In the genomic region with DNA sequence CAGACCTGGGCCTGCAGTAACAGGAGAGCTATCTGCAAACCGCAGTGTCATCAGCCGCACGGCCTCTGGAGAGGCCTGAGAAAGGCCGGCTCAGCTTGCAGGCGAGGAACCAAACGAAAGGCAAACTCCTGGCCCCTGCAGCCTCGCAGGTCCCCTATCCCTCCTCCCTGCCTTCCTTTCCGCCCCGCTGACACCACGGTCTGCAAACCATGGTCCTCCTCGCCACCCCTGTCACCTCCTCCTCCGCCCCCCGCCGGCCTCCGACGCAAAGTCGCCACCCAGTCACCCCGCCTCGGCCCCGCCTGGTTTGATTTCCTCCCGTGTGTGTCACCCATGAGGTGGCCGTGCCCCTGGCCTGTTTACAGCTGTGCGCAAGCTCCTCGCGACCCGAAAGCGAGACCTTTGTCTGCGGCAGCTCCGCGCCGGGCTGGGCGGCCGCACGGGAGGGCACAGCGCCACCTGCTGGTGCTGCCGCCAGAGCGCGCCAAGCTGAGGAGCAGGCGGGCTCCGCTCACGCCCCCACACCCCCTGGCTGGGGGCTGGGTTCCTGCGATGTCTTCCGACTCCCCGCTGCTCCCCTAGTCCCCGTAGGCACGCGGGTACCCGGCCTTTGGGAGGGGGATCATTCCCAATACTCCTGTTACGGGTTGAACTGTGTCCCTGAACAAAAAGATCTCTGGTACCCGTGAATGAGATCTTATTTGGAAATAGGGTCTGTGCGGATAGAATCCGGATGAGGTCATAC, we compare ENCODE assay signal across 1 cellular context.
TF ChIP-seq lines count a peak whose summit lies in the region.

No MANE protein-coding gene starts in this region.

TF ChIP-seq in HepG2, 621 proteins besides CTCF, POLR2A, EP300 and RAD21 (continued from another document and continues in another):
- TF ChIP-seq, protein P1, sequence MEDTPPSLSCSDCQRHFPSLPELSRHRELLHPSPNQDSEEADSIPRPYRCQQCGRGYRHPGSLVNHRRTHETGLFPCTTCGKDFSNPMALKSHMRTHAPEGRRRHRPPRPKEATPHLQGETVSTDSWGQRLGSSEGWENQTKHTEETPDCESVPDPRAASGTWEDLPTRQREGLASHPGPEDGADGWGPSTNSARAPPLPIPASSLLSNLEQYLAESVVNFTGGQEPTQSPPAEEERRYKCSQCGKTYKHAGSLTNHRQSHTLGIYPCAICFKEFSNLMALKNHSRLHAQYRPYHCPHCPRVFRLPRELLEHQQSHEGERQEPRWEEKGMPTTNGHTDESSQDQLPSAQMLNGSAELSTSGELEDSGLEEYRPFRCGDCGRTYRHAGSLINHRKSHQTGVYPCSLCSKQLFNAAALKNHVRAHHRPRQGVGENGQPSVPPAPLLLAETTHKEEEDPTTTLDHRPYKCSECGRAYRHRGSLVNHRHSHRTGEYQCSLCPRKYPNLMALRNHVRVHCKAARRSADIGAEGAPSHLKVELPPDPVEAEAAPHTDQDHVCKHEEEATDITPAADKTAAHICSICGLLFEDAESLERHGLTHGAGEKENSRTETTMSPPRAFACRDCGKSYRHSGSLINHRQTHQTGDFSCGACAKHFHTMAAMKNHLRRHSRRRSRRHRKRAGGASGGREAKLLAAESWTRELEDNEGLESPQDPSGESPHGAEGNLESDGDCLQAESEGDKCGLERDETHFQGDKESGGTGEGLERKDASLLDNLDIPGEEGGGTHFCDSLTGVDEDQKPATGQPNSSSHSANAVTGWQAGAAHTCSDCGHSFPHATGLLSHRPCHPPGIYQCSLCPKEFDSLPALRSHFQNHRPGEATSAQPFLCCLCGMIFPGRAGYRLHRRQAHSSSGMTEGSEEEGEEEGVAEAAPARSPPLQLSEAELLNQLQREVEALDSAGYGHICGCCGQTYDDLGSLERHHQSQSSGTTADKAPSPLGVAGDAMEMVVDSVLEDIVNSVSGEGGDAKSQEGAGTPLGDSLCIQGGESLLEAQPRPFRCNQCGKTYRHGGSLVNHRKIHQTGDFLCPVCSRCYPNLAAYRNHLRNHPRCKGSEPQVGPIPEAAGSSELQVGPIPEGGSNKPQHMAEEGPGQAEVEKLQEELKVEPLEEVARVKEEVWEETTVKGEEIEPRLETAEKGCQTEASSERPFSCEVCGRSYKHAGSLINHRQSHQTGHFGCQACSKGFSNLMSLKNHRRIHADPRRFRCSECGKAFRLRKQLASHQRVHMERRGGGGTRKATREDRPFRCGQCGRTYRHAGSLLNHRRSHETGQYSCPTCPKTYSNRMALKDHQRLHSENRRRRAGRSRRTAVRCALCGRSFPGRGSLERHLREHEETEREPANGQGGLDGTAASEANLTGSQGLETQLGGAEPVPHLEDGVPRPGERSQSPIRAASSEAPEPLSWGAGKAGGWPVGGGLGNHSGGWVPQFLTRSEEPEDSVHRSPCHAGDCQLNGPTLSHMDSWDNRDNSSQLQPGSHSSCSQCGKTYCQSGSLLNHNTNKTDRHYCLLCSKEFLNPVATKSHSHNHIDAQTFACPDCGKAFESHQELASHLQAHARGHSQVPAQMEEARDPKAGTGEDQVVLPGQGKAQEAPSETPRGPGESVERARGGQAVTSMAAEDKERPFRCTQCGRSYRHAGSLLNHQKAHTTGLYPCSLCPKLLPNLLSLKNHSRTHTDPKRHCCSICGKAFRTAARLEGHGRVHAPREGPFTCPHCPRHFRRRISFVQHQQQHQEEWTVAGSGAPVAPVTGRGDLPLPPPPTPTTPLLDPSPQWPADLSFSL (CRISPR knock-in tag; IDR thresholded peaks at IDR 0.05), result no peak
- TF ChIP-seq ZKSCAN5 (CRISPR knock-in tag; IDR thresholded peaks at IDR 0.05) (0 out of 2 replicates have a peak, but pooled peaks have one; percentile 28), LCORL (IDR thresholded peaks at IDR 0.05) (no peak), LCORL (CRISPR knock-in tag; IDR thresholded peaks at IDR 0.05) (peak; percentile 87), HOXA9 (CRISPR knock-in tag; IDR thresholded peaks at IDR 0.05; ENCODE audit: borderline replicate concordance) (no peak), KDM4B (CRISPR knock-in tag; IDR thresholded peaks at IDR 0.05) (0 out of 2 replicates have a peak, but pooled peaks have one; percentile 51), ZNF749 (CRISPR knock-in tag; IDR thresholded peaks at IDR 0.05; ENCODE audit: borderline replicate concordance) (no peak), ZNF180 (CRISPR knock-in tag; IDR thresholded peaks at IDR 0.05; ENCODE audit: borderline replicate concordance, low read depth) (no peak), ARNTL (CRISPR knock-in tag; IDR thresholded peaks at IDR 0.05) (peak; percentile 41; the same call in 1 of the 2 replicates), PRMT3 (CRISPR knock-in tag; IDR thresholded peaks at IDR 0.05; ENCODE audit: borderline replicate concordance, low read depth) (no peak), HES4 (CRISPR knock-in tag; IDR thresholded peaks at IDR 0.05; ENCODE audit: borderline replicate concordance) (no peak), BORCS8-MEF2B (CRISPR knock-in tag; IDR thresholded peaks at IDR 0.05) (no peak), XBP1 (CRISPR knock-in tag; IDR thresholded peaks at IDR 0.05) (no peak), ZNF768 (CRISPR knock-in tag; IDR thresholded peaks at IDR 0.05) (peak; percentile 74; the same call in 1 of the 2 replicates), PITX1 (CRISPR knock-in tag; IDR thresholded peaks at IDR 0.05) (peak; percentile 64; the same call in 1 of the 2 replicates), ZEB1 (IDR thresholded peaks at IDR 0.05; ENCODE audit: insufficient replicate concordance, low read depth) (no peak), ZNF850 (CRISPR knock-in tag; conservative IDR thresholded peaks at IDR 0.05) (0 out of 2 replicates have a peak, but pooled peaks have one; percentile 40), CBX5 (CRISPR knock-in tag; IDR thresholded peaks at IDR 0.05; ENCODE audit: borderline replicate concordance) (no peak), ZNF891 (CRISPR knock-in tag; IDR thresholded peaks at IDR 0.05) (no peak), ZNF318 (CRISPR knock-in tag; IDR thresholded peaks at IDR 0.05) (no peak), ZSCAN21 (CRISPR knock-in tag; IDR thresholded peaks at IDR 0.05; ENCODE audit: borderline replicate concordance) (peak; percentile 66; the same call in 1 of the 2 replicates), ZNF597 (CRISPR knock-in tag; IDR thresholded peaks at IDR 0.05) (no peak), KDM6A (CRISPR knock-in tag; IDR thresholded peaks at IDR 0.05; ENCODE audit: low read depth) (no peak), PCBP2 (optimal IDR thresholded peaks at IDR 0.05; ENCODE audit: low read depth, low read length, poor library complexity, severe bottlenecking) (no peak), IKZF4 (CRISPR knock-in tag; IDR thresholded peaks at IDR 0.05; ENCODE audit: borderline replicate concordance, low read depth, not compliant biosample characterization) (no peak)
- TF ChIP-seq, protein P2, sequence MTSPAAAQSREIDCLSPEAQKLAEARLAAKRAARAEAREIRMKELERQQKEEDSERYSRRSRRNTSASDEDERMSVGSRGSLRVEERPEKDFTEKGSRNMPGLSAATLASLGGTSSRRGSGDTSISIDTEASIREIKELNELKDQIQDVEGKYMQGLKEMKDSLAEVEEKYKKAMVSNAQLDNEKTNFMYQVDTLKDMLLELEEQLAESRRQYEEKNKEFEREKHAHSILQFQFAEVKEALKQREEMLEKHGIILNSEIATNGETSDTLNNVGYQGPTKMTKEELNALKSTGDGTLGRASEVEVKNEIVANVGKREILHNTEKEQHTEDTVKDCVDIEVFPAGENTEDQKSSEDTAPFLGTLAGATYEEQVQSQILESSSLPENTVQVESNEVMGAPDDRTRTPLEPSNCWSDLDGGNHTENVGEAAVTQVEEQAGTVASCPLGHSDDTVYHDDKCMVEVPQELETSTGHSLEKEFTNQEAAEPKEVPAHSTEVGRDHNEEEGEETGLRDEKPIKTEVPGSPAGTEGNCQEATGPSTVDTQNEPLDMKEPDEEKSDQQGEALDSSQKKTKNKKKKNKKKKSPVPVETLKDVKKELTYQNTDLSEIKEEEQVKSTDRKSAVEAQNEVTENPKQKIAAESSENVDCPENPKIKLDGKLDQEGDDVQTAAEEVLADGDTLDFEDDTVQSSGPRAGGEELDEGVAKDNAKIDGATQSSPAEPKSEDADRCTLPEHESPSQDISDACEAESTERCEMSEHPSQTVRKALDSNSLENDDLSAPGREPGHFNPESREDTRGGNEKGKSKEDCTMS (CRISPR knock-in tag; conservative IDR thresholded peaks at IDR 0.05), result no peak
- TF ChIP-seq, protein P3, sequence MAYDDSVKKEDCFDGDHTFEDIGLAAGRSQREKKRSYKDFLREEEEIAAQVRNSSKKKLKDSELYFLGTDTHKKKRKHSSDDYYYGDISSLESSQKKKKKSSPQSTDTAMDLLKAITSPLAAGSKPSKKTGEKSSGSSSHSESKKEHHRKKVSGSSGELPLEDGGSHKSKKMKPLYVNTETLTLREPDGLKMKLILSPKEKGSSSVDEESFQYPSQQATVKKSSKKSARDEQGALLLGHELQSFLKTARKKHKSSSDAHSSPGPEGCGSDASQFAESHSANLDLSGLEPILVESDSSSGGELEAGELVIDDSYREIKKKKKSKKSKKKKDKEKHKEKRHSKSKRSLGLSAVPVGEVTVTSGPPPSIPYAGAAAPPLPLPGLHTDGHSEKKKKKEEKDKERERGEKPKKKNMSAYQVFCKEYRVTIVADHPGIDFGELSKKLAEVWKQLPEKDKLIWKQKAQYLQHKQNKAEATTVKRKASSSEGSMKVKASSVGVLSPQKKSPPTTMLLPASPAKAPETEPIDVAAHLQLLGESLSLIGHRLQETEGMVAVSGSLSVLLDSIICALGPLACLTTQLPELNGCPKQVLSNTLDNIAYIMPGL (CRISPR knock-in tag; IDR thresholded peaks at IDR 0.05; ENCODE audit: borderline replicate concordance in 1 of 2, low read depth in 1 of 2), result peak; percentile 91 to 93
- TF ChIP-seq, protein P4, sequence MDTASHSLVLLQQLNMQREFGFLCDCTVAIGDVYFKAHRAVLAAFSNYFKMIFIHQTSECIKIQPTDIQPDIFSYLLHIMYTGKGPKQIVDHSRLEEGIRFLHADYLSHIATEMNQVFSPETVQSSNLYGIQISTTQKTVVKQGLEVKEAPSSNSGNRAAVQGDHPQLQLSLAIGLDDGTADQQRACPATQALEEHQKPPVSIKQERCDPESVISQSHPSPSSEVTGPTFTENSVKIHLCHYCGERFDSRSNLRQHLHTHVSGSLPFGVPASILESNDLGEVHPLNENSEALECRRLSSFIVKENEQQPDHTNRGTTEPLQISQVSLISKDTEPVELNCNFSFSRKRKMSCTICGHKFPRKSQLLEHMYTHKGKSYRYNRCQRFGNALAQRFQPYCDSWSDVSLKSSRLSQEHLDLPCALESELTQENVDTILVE (CRISPR knock-in tag; IDR thresholded peaks at IDR 0.05), result peak; percentile 21; the same call in 1 of the 2 replicates
- TF ChIP-seq, protein P5, sequence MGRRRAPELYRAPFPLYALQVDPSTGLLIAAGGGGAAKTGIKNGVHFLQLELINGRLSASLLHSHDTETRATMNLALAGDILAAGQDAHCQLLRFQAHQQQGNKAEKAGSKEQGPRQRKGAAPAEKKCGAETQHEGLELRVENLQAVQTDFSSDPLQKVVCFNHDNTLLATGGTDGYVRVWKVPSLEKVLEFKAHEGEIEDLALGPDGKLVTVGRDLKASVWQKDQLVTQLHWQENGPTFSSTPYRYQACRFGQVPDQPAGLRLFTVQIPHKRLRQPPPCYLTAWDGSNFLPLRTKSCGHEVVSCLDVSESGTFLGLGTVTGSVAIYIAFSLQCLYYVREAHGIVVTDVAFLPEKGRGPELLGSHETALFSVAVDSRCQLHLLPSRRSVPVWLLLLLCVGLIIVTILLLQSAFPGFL (CRISPR knock-in tag; IDR thresholded peaks at IDR 0.05), result no peak
